ENCODE assay signal across 8 cellular contexts in genomic region chr1:1613509-1614082, GRCh38. TPM values are rescaled to one million over a fixed set of nuclear protein-coding genes. Genes with fewer than 3 reads are reported as not detected.
DNase-seq lines count a peak whose midpoint lies in the region; ATAC-seq and FAIRE-seq lines count a peak whose summit lies in the region.

No MANE protein-coding gene starts in this region.

- no peak for FAIRE-seq in HTR-8/SVneo (lab: Jason Lieb, UNC)

- CTCF ChIA-PET in activated CD8-positive, alpha-beta T cell treated with anti-CD3 and anti-CD28 coated beads, Interleukin-2, amount 10 ng/mL, durations not matched to agents 7 days and 5 days (lab: Charles Lee): interaction anchor here (1.5 to 3.5 kb wide), 5 partner anchors 11 to 109 kb away, joined by 3 to 21 read pairs (median 7); no protein-coding TSS in a partner anchor

- H3K4me3 Mint-ChIP-seq in activated T-cell treated with anti-CD3 and anti-CD28 coated beads, Interleukin-2, amount 50 U/mL, for 4 hours: peak overlapping the region; percentile 93
- peak overlapping the region; percentile 88 for H3K4me3 Mint-ChIP-seq in activated CD8-positive, alpha-beta T cell treated with anti-CD3 and anti-CD28 coated beads, Interleukin-2, amount 10 ng/mL, durations not matched to agents 7 days and 5 days
- H3K4me3 Mint-ChIP-seq in stimulated activated naive CD8-positive, alpha-beta T cell treated with anti-CD3 and anti-CD28 coated beads, Interleukin-15, amount 100 ng/mL, for 72 hours: peak overlapping the region; percentile 88 to 97

- POLR2A ChIA-PET in activated CD8-positive, alpha-beta T cell treated with anti-CD3 and anti-CD28 coated beads, Interleukin-2, amount 10 ng/mL, durations not matched to agents 7 days and 5 days (lab: Charles Lee): interaction anchor here (0.7 to 1.9 kb wide), 6 partner anchors 15 to 491 kb away, joined by 3 to 8 read pairs (median 4); partner anchors contain the start of gene CCNL2

- ATAC-seq in activated T-cell treated with anti-CD3 and anti-CD28 coated beads, Interleukin-2, amount 50 U/mL, for 4 hours: no peak
- ATAC-seq in activated CD8-positive, alpha-beta T cell treated with anti-CD3 and anti-CD28 coated beads, Interleukin-2, amount 10 ng/mL, durations not matched to agents 7 days and 5 days: no peak
- no peak for ATAC-seq in left ventricle myocardium superior
- no peak for ATAC-seq in stimulated activated naive CD8-positive, alpha-beta T cell treated with anti-CD3 and anti-CD28 coated beads, Interleukin-15, amount 100 ng/mL, for 72 hours

- DNase-seq in activated T-cell treated with anti-CD3 and anti-CD28 coated beads, Interleukin-2, amount 50 U/mL, for 4 hours: no peak
- DNase-seq in activated T-cell treated with anti-CD3 and anti-CD28 coated beads for 4 hours (no peak), left ventricle myocardium superior (peak; percentile 4), NCI-H2227 (lab: John Stamatoyannopoulos, UW; ENCODE audit: unreplicated experiment) (no peak), HTR-8/SVneo (ENCODE audit: insufficient read length, low spot score) (no peak)
- DNase-seq in activated CD8-positive, alpha-beta T cell treated with anti-CD3 and anti-CD28 coated beads, Interleukin-2, amount 10 ng/mL, durations not matched to agents 7 days and 5 days: no peak
- no peak for DNase-seq in stimulated activated naive CD8-positive, alpha-beta T cell treated with anti-CD3 and anti-CD28 coated beads, Interleukin-15, amount 100 ng/mL, for 72 hours
- DNase-seq in stimulated activated CD8-positive, alpha-beta memory T cell treated with anti-CD3 and anti-CD28 coated beads, Interleukin-4, amount 100 ng/mL, for 48 hours: no peak

- peaks cover 33% of the 10 kb centered on the region for H3K4me1 Mint-ChIP-seq in activated T-cell treated with anti-CD3 and anti-CD28 coated beads, Interleukin-2, amount 50 U/mL, for 4 hours (ENCODE audit: low read depth)
- H3K4me1 Mint-ChIP-seq in activated CD8-positive, alpha-beta T cell treated with anti-CD3 and anti-CD28 coated beads, Interleukin-2, amount 10 ng/mL, durations not matched to agents 7 days and 5 days (ENCODE audit: low read depth): peaks cover 39% of the 10 kb centered on the region
- H3K4me1 Mint-ChIP-seq in stimulated activated naive CD8-positive, alpha-beta T cell treated with anti-CD3 and anti-CD28 coated beads, Interleukin-15, amount 100 ng/mL, for 72 hours: peaks cover 41% of the 10 kb centered on the region

- H3K36me3 Mint-ChIP-seq in activated T-cell treated with anti-CD3 and anti-CD28 coated beads, Interleukin-2, amount 50 U/mL, for 4 hours (ENCODE audit: insufficient read depth): peaks cover 3% of the 10 kb centered on the region
- H3K36me3 Mint-ChIP-seq in activated CD8-positive, alpha-beta T cell treated with anti-CD3 and anti-CD28 coated beads, Interleukin-2, amount 10 ng/mL, durations not matched to agents 7 days and 5 days (ENCODE audit: low read depth): peaks cover 13% of the 10 kb centered on the region

- H3K9me3 Mint-ChIP-seq in activated T-cell treated with anti-CD3 and anti-CD28 coated beads, Interleukin-2, amount 50 U/mL, for 4 hours: no peaks in the 10 kb centered on the region
- H3K9me3 Mint-ChIP-seq in activated CD8-positive, alpha-beta T cell treated with anti-CD3 and anti-CD28 coated beads, Interleukin-2, amount 10 ng/mL, durations not matched to agents 7 days and 5 days (ENCODE audit: insufficient read depth): no peaks in the 10 kb centered on the region
- H3K9me3 Mint-ChIP-seq in stimulated activated naive CD8-positive, alpha-beta T cell treated with anti-CD3 and anti-CD28 coated beads, Interleukin-15, amount 100 ng/mL, for 72 hours: no peaks in the 10 kb centered on the region

- no peaks in the 10 kb centered on the region for H3K27me3 Mint-ChIP-seq in activated T-cell treated with anti-CD3 and anti-CD28 coated beads, Interleukin-2, amount 50 U/mL, for 4 hours (ENCODE audit: low read depth)
- H3K27me3 Mint-ChIP-seq in activated CD8-positive, alpha-beta T cell treated with anti-CD3 and anti-CD28 coated beads, Interleukin-2, amount 10 ng/mL, durations not matched to agents 7 days and 5 days (ENCODE audit: low read depth): no peaks in the 10 kb centered on the region
- H3K27me3 Mint-ChIP-seq in stimulated activated naive CD8-positive, alpha-beta T cell treated with anti-CD3 and anti-CD28 coated beads, Interleukin-15, amount 100 ng/mL, for 72 hours: no peaks in the 10 kb centered on the region

- H3K27ac Mint-ChIP-seq in activated CD8-positive, alpha-beta T cell treated with anti-CD3 and anti-CD28 coated beads, Interleukin-2, amount 10 ng/mL, durations not matched to agents 7 days and 5 days: peak overlapping the region; percentile 65
- H3K27ac Mint-ChIP-seq in stimulated activated naive CD8-positive, alpha-beta T cell treated with anti-CD3 and anti-CD28 coated beads, Interleukin-15, amount 100 ng/mL, for 72 hours: peak overlapping the region in 1 of 2 donors; percentile 97

- intact Hi-C loops in left ventricle myocardium superior (cut with micrococcal nuclease): no loop called here

RNA-seq across cellular contexts. Expression of gene MIB2, which starts 1.7 kb away (rescaled TPM):
- 10 to 100 TPM; 37.4 to 40.3 (median 37.7) TPM for total RNA-seq in activated T-cell treated with anti-CD3 and anti-CD28 coated beads, Interleukin-2, amount 50 U/mL, for 4 hours
- 10 to 100 TPM; 49.3 to 50.7 TPM for total RNA-seq in activated CD8-positive, alpha-beta T cell treated with anti-CD3 and anti-CD28 coated beads, Interleukin-2, amount 10 ng/mL, durations not matched to agents 7 days and 5 days
- total RNA-seq in left ventricle myocardium superior: 131 TPM

RNA-seq across cellular contexts. Expression of gene FNDC10, which starts 13.7 kb away (rescaled TPM):
- total RNA-seq in activated T-cell treated with anti-CD3 and anti-CD28 coated beads, Interleukin-2, amount 50 U/mL, for 4 hours: 1 to 10 TPM; 3.0 to 4.8 (median 3.8) TPM
- 1 to 10 TPM; 7.5 to 9.3 TPM for total RNA-seq in activated CD8-positive, alpha-beta T cell treated with anti-CD3 and anti-CD28 coated beads, Interleukin-2, amount 10 ng/mL, durations not matched to agents 7 days and 5 days
- 3.6 TPM for total RNA-seq in left ventricle myocardium superior

RNA-seq across cellular contexts. Expression of gene MMP23B, which starts 18.4 kb away (rescaled TPM):
- total RNA-seq in activated T-cell treated with anti-CD3 and anti-CD28 coated beads, Interleukin-2, amount 50 U/mL, for 4 hours: 1 to 10 TPM in 2 of 3 donors, under 1 TPM in 1; 0.98 to 1.3 (median 1.0) TPM
- 1 to 10 TPM; 1.7 to 2.0 TPM for total RNA-seq in activated CD8-positive, alpha-beta T cell treated with anti-CD3 and anti-CD28 coated beads, Interleukin-2, amount 10 ng/mL, durations not matched to agents 7 days and 5 days
- total RNA-seq in left ventricle myocardium superior: 47.9 TPM

RNA-seq across cellular contexts. Expression of gene SSU72, which starts 38.9 kb away (rescaled TPM):
- total RNA-seq in activated T-cell treated with anti-CD3 and anti-CD28 coated beads, Interleukin-2, amount 50 U/mL, for 4 hours: 100 to 1,000 TPM; 142 to 170 (median 148) TPM
- total RNA-seq in activated CD8-positive, alpha-beta T cell treated with anti-CD3 and anti-CD28 coated beads, Interleukin-2, amount 10 ng/mL, durations not matched to agents 7 days and 5 days: 100 to 1,000 TPM; 123 to 129 TPM
- 118 TPM for total RNA-seq in left ventricle myocardium superior

RNA-seq across cellular contexts. Expression of gene CDK11B, which starts 45.2 kb away (rescaled TPM):
- total RNA-seq in activated T-cell treated with anti-CD3 and anti-CD28 coated beads, Interleukin-2, amount 50 U/mL, for 4 hours: 10 to 100 TPM; 39.2 to 45.9 (median 43.0) TPM
- total RNA-seq in activated CD8-positive, alpha-beta T cell treated with anti-CD3 and anti-CD28 coated beads, Interleukin-2, amount 10 ng/mL, durations not matched to agents 7 days and 5 days: 10 to 100 TPM; 35.4 to 39.5 TPM
- total RNA-seq in left ventricle myocardium superior: 26.1 TPM

Comparison
In these comparisons a context has a peak if more than half of its experiments do, and no peak if none do; other contexts are left out.
1. RNA of gene MMP23B, which starts 18.4 kb away (total RNA-seq): 47.9 TPM in left ventricle myocardium superior (single experiment); 1.7 to 2.0 TPM in activated CD8-positive, alpha-beta T cell treated with anti-CD3 and anti-CD28 coated beads, Interleukin-2, amount 10 ng/mL, durations not matched to agents 7 days and 5 days and 0.98 to 1.3 TPM in activated T-cell treated with anti-CD3 and anti-CD28 coated beads, Interleukin-2, amount 50 U/mL, for 4 hours; every median in the first group is over 10 times any median in the second.
2. Peak in every context shown above with its lines, with median percentiles within 50 percentile points of each other: H3K4me3 Mint-ChIP-seq.